ENCODE assay signal across 12 cellular contexts in genomic region chr9:22097712-22098111, GRCh38.
DNase-seq lines count a peak whose midpoint lies in the region; ATAC-seq and TF ChIP-seq lines count a peak whose summit lies in the region.
"Had no signal": no experiment of that assay in that cellular context is flagged by ENCODE, and none has a peak within 500 bp of the region (broad histone marks: within the 10 kb centered on the region; RNA-seq: fewer than 3 reads in every experiment).

No MANE protein-coding gene starts in this region.

- H3K36me3 ChIP-seq in GM23248 (ENCODE audit: low read depth) (no peaks in the 10 kb centered on the region), fibroblast of lung (ENCODE audit: control insufficient read depth, insufficient read depth, low read length) (no peaks in the 10 kb centered on the region), MG63 (no peaks in the 10 kb centered on the region)
- H3K36me3 ChIP-seq: left ventricle myocardium inferior, right lobe of liver had no signal

- H3K9ac ChIP-seq in GM23248, result no peak overlapping the region
- no peak overlapping the region for H3K9ac ChIP-seq in fibroblast of lung (ENCODE audit: insufficient read depth, low read length)

- no peak overlapping the region for H3K4me3 ChIP-seq in GM23248
- no peak overlapping the region for H3K4me3 ChIP-seq in fibroblast of lung (replicated peaks in 1 of 4; ENCODE audit: control extremely low read depth in 1 of 4, insufficient read depth in 1 of 4, low read depth in 3 of 4, low read length in 4 of 4)
- H3K4me3 ChIP-seq in MG63, result no peak overlapping the region
- H3K4me3 ChIP-seq: left ventricle myocardium inferior, right lobe of liver had no signal

- no peaks in the 10 kb centered on the region for H4K20me1 ChIP-seq in GM23248 (ENCODE audit: insufficient read depth)
- no peaks in the 10 kb centered on the region for H4K20me1 ChIP-seq in fibroblast of lung (ENCODE audit: control insufficient read depth, extremely low read depth, insufficient read depth, low read length)

- TF ChIP-seq CTCF in fibroblast of lung (conservative IDR thresholded peaks at IDR 0.05 in 1 of 2, IDR thresholded peaks at IDR 0.05 in 1 of 2; ENCODE audit: low read depth in 1 of 2, low read length in 2 of 2), result no peak

- peak; percentile 86 for DNase-seq in GM23248
- peak; percentile 78 for DNase-seq in RPMI7951 (ENCODE audit: low read depth)
- DNase-seq in fibroblast of lung (ENCODE audit: low read depth in 2 of 2), result peak; percentile 83 to 93
- DNase-seq in renal cortical epithelial cell (ENCODE audit: low read depth), result peak; percentile 95
- DNase-seq in activated T-helper 1 cell treated with anti-CD3 and anti-CD28 coated beads, Interleukin-12 subunit alpha, Interleukin-12 subunit beta, Interleukin-2, Interleukin-4 antibody, amounts not matched to agents 30 ng/mL and 10 ng/mL and 1 ng/mL, durations not matched to agents 14 hours and 24 hours and 36 hours (ENCODE audit: low spot score), result no peak
- DNase-seq in MG63, result no peak
- DNase-seq in OCI-M2 (lab: John Stamatoyannopoulos, UW; ENCODE audit: unreplicated experiment), result no peak
- DNase-seq: endodermal cell, left ventricle myocardium inferior, NCI-H524 treated with DMSO at 0.1 percent for 48 hours, right lobe of liver had no signal

- intact Hi-C loops in activated T-helper 1 cell treated with anti-CD3 and anti-CD28 coated beads, Interleukin-12 subunit alpha, Interleukin-12 subunit beta, Interleukin-2, Interleukin-4 antibody, amounts not matched to agents 30 ng/mL and 10 ng/mL and 1 ng/mL, durations not matched to agents 14 hours and 24 hours and 36 hours (cut with micrococcal nuclease), result loop anchor here (1.0 kb wide), 2 partner anchors 17 to 24 kb away; no protein-coding TSS in a partner anchor

- no peaks in the 10 kb centered on the region for H3K9me3 Mint-ChIP-seq in activated T-helper 1 cell treated with anti-CD3 and anti-CD28 coated beads, Interleukin-12 subunit alpha, Interleukin-12 subunit beta, Interleukin-2, Interleukin-4 antibody, amounts not matched to agents 30 ng/mL and 10 ng/mL and 1 ng/mL, durations not matched to agents 14 hours and 24 hours and 36 hours
- H3K9me3 Mint-ChIP-seq: endodermal cell had no signal

- peak overlapping the region; percentile 30; the same call in 1 of the 2 replicates for H3K27ac ChIP-seq in GM23248
- no peak overlapping the region for H3K27ac ChIP-seq in fibroblast of lung (ENCODE audit: insufficient read depth, low read length)
- H3K27ac ChIP-seq: left ventricle myocardium inferior, right lobe of liver had no signal

- WGBS in GM23248 (ENCODE audit: low coverage in 1 of 2, low lambda C conversion rate in 2 of 2, missing lambda C conversion rate in 2 of 2), 2 experiments, result 0 to 3% methylated on average over 1 of the region's 1 CpG

- no peak for ATAC-seq in HG03378 (IDR thresholded peaks at IDR 0.05; ENCODE audit: unreplicated experiment)
- ATAC-seq: right lobe of liver had no signal

- H3K36me3 Mint-ChIP-seq in activated T-helper 1 cell treated with anti-CD3 and anti-CD28 coated beads, Interleukin-12 subunit alpha, Interleukin-12 subunit beta, Interleukin-2, Interleukin-4 antibody, amounts not matched to agents 30 ng/mL and 10 ng/mL and 1 ng/mL, durations not matched to agents 14 hours and 24 hours and 36 hours (ENCODE audit: low read depth), result peaks cover 6% of the 10 kb centered on the region

- H3K27me3 ChIP-seq in GM23248 (replicated peaks; ENCODE audit: insufficient read depth), result no peaks in the 10 kb centered on the region
- H3K27me3 ChIP-seq in fibroblast of lung (ENCODE audit: control insufficient read depth, insufficient read depth, low read length), result no peaks in the 10 kb centered on the region
- no peaks in the 10 kb centered on the region for H3K27me3 ChIP-seq in MG63
- H3K27me3 ChIP-seq: right lobe of liver had no signal

- no peak overlapping the region for H2AFZ ChIP-seq in GM23248
- H2AFZ ChIP-seq in fibroblast of lung (ENCODE audit: low read length), result no peak overlapping the region

- H3K4me2 ChIP-seq in GM23248 (ENCODE audit: unreplicated experiment) (no peak overlapping the region), fibroblast of lung (ENCODE audit: extremely low read depth, insufficient read depth, low read length) (peak overlapping the region; percentile 15)

- H3F3A ChIP-seq in GM23248 (ENCODE audit: insufficient read depth), result peaks cover 15% of the 10 kb centered on the region

- peaks cover 36% of the 10 kb centered on the region for H3K4me1 Mint-ChIP-seq in activated T-helper 1 cell treated with anti-CD3 and anti-CD28 coated beads, Interleukin-12 subunit alpha, Interleukin-12 subunit beta, Interleukin-2, Interleukin-4 antibody, amounts not matched to agents 30 ng/mL and 10 ng/mL and 1 ng/mL, durations not matched to agents 14 hours and 24 hours and 36 hours (ENCODE audit: low read depth)

- no peaks in the 10 kb centered on the region for H3K79me2 ChIP-seq in GM23248 (ENCODE audit: insufficient read depth)
- H3K79me2 ChIP-seq in fibroblast of lung (ENCODE audit: control insufficient read depth, insufficient read depth, low read length), result no peaks in the 10 kb centered on the region

- H3K9me2 ChIP-seq in GM23248 (ENCODE audit: insufficient read depth), result no peaks in the 10 kb centered on the region

- peaks cover 30% of the 10 kb centered on the region for H3K27me3 Mint-ChIP-seq in activated T-helper 1 cell treated with anti-CD3 and anti-CD28 coated beads, Interleukin-12 subunit alpha, Interleukin-12 subunit beta, Interleukin-2, Interleukin-4 antibody, amounts not matched to agents 30 ng/mL and 10 ng/mL and 1 ng/mL, durations not matched to agents 14 hours and 24 hours and 36 hours (ENCODE audit: insufficient read depth)

- in situ Hi-C loops in GM23248 (cut with MboI), result no loop called here

- H3K27ac Mint-ChIP-seq in activated T-helper 1 cell treated with anti-CD3 and anti-CD28 coated beads, Interleukin-12 subunit alpha, Interleukin-12 subunit beta, Interleukin-2, Interleukin-4 antibody, amounts not matched to agents 30 ng/mL and 10 ng/mL and 1 ng/mL, durations not matched to agents 14 hours and 24 hours and 36 hours, result no peak overlapping the region
- H3K27ac Mint-ChIP-seq: endodermal cell had no signal

- H3K9me3 ChIP-seq in GM23248 (ENCODE audit: low read depth) (no peaks in the 10 kb centered on the region), fibroblast of lung (ENCODE audit: control insufficient read depth, insufficient read depth, low read depth, low read length) (no peaks in the 10 kb centered on the region), MG63 (no peaks in the 10 kb centered on the region)
- H3K9me3 ChIP-seq: left ventricle myocardium inferior, right lobe of liver had no signal

- peaks cover 26% of the 10 kb centered on the region for H3K4me1 ChIP-seq in GM23248 (ENCODE audit: insufficient read depth)
- H3K4me1 ChIP-seq in fibroblast of lung (ENCODE audit: control insufficient read depth, extremely low read depth, insufficient read depth, low read length), result peaks cover 11% of the 10 kb centered on the region
- H3K4me1 ChIP-seq: right lobe of liver had no signal

- H3K4me3 Mint-ChIP-seq in activated T-helper 1 cell treated with anti-CD3 and anti-CD28 coated beads, Interleukin-12 subunit alpha, Interleukin-12 subunit beta, Interleukin-2, Interleukin-4 antibody, amounts not matched to agents 30 ng/mL and 10 ng/mL and 1 ng/mL, durations not matched to agents 14 hours and 24 hours and 36 hours, result no peak overlapping the region
- H3K4me3 Mint-ChIP-seq: endodermal cell had no signal

Comparison
In these comparisons a context has a peak if more than half of its experiments do, and no peak if none do; other contexts are left out.
1. DNase-seq: peak in GM23248 (single experiment), RPMI7951 (single experiment), fibroblast of lung (2 of 2) and renal cortical epithelial cell (single experiment); none in activated T-helper 1 cell treated with anti-CD3 and anti-CD28 coated beads, Interleukin-12 subunit alpha, Interleukin-12 subunit beta, Interleukin-2, Interleukin-4 antibody, amounts not matched to agents 30 ng/mL and 10 ng/mL and 1 ng/mL, durations not matched to agents 14 hours and 24 hours and 36 hours (single experiment), MG63 (single experiment) and OCI-M2 (single experiment).